Comparison of ENCODE assay signal across 1 cellular context in genomic region chr1:25232866-25233784, GRCh38.
TF ChIP-seq lines count a peak whose summit lies in the region.

No MANE protein-coding gene starts in this region.

TF ChIP-seq in K562, 482 proteins besides CTCF, POLR2A, EP300 and RAD21 (continued from another document):
- TF ChIP-seq ARNT (IDR thresholded peaks at IDR 0.05), result peak in 1 of 2 experiments; percentile 67; a peak in 3 of 4 replicates
- peak; percentile 74 for TF ChIP-seq ZNF239 (CRISPR knock-in tag; IDR thresholded peaks at IDR 0.05)
- TF ChIP-seq POLR2B (IDR thresholded peaks at IDR 0.05; ENCODE audit: low read depth, partially characterized antibody), result peak; percentile 80
- no peak for TF ChIP-seq ELF2 (CRISPR knock-in tag; IDR thresholded peaks at IDR 0.05)
- peak; percentile 96 for TF ChIP-seq KLF1 (tag; IDR thresholded peaks at IDR 0.05)
- peak; percentile 1 for TF ChIP-seq RBBP5 (IDR thresholded peaks at IDR 0.05; ENCODE audit: borderline replicate concordance, insufficient read depth, low read length, poor library complexity, severe bottlenecking)
- TF ChIP-seq TCF3 (CRISPR knock-in tag; IDR thresholded peaks at IDR 0.05), result peak; percentile 63; the same call in 1 of the 2 replicates
- TF ChIP-seq KAT7 (CRISPR knock-in tag; IDR thresholded peaks at IDR 0.05; ENCODE audit: borderline replicate concordance), result peak; percentile 80; the same call in 1 of the 2 replicates
- TF ChIP-seq RCOR1 (IDR thresholded peaks at IDR 0.05; ENCODE audit: borderline replicate concordance in 1 of 2, low read depth in 2 of 2, low read length in 2 of 2), result peak in 1 of 2 experiments; percentile 76; a peak in 2 of 4 replicates
- TF ChIP-seq ZBTB8A (IDR thresholded peaks at IDR 0.05; ENCODE audit: partially characterized antibody), result no peak
- peak; percentile 76 for TF ChIP-seq EHMT2 (IDR thresholded peaks at IDR 0.05)
- 0 out of 2 replicates have a peak, but pooled peaks have one; percentile 18 for TF ChIP-seq NFE2 (IDR thresholded peaks at IDR 0.05; ENCODE audit: low read depth)
- peak; percentile 12 for TF ChIP-seq MIER1 (IDR thresholded peaks at IDR 0.05; ENCODE audit: low read depth)
- no peak for TF ChIP-seq KHSRP (IDR thresholded peaks at IDR 0.05)
- no peak for TF ChIP-seq REST (CRISPR knock-in tag; IDR thresholded peaks at IDR 0.05; ENCODE audit: low read depth)
- TF ChIP-seq CHD2 (IDR thresholded peaks at IDR 0.05; ENCODE audit: low read depth, low read length), result peak; percentile 52; the same call in 1 of the 2 replicates
- peak; percentile 76; the same call in 1 of the 2 replicates for TF ChIP-seq ZNF551 (CRISPR knock-in tag; IDR thresholded peaks at IDR 0.05)
- 0 out of 2 replicates have a peak, but pooled peaks have one; percentile 47 for TF ChIP-seq L3MBTL2 (IDR thresholded peaks at IDR 0.05)
- peak; percentile 89 for TF ChIP-seq FOXM1 (IDR thresholded peaks at IDR 0.05; ENCODE audit: low read depth)
- TF ChIP-seq FOXM1 (CRISPR knock-in tag; IDR thresholded peaks at IDR 0.05; ENCODE audit: low read depth), result peak; percentile 61; the same call in 1 of the 2 replicates
- 0 out of 2 replicates have a peak, but pooled peaks have one; percentile 25 for TF ChIP-seq PREB (CRISPR knock-in tag; IDR thresholded peaks at IDR 0.05)
- TF ChIP-seq TAF1 (IDR thresholded peaks at IDR 0.05; ENCODE audit: control insufficient read depth, extremely low read depth, insufficient read depth, low read length, severe bottlenecking), result peak; percentile 41
- peak; percentile 83; the same call in 1 of the 2 replicates for TF ChIP-seq ZNF766 (CRISPR knock-in tag; conservative IDR thresholded peaks at IDR 0.05)
- TF ChIP-seq ERF (CRISPR knock-in tag; IDR thresholded peaks at IDR 0.05), result 0 out of 2 replicates have a peak, but pooled peaks have one; percentile 49
- TF ChIP-seq FOSL1 (tag; conservative IDR thresholded peaks at IDR 0.05), result peak; percentile 66
- no peak for TF ChIP-seq ZNF76 (CRISPR knock-in tag; IDR thresholded peaks at IDR 0.05; ENCODE audit: borderline replicate concordance)
- 0 out of 2 replicates have a peak, but pooled peaks have one; percentile 47 for TF ChIP-seq ZNF589 (CRISPR knock-in tag; IDR thresholded peaks at IDR 0.05; ENCODE audit: low read depth)
- TF ChIP-seq SETDB1 (IDR thresholded peaks at IDR 0.05; ENCODE audit: low read length), result peak; percentile 90
- no peak for TF ChIP-seq HCFC1 (IDR thresholded peaks at IDR 0.05; ENCODE audit: low read depth, low read length)
- TF ChIP-seq DPF2 (IDR thresholded peaks at IDR 0.05), result peak; percentile 86; the same call in 1 of the 2 replicates
- TF ChIP-seq RFX7 (CRISPR knock-in tag; IDR thresholded peaks at IDR 0.05), result peak; percentile 55
- peak; percentile 9; the same call in 1 of the 2 replicates for TF ChIP-seq MEF2D (tag; conservative IDR thresholded peaks at IDR 0.05; ENCODE audit: low read depth)
- peak; percentile 85; the same call in 1 of the 2 replicates for TF ChIP-seq ZNF175 (CRISPR knock-in tag; IDR thresholded peaks at IDR 0.05; ENCODE audit: low read depth)
- peak; percentile 73; the same call in 1 of the 2 replicates for TF ChIP-seq HSF4 (CRISPR knock-in tag; IDR thresholded peaks at IDR 0.05; ENCODE audit: borderline replicate concordance)
